ENCODE assay signal across 1 cellular context in genomic region chr18:6652098-6652497, GRCh38.
TF ChIP-seq lines count a peak whose summit lies in the region.

No MANE protein-coding gene starts in this region.

TF ChIP-seq in WTC11, 78 proteins besides CTCF, POLR2A, EP300 and RAD21 (continued from another document):
- no peak for TF ChIP-seq HMGXB4 (CRISPR knock-in tag; IDR thresholded peaks at IDR 0.05)
- TF ChIP-seq GRHL2 (CRISPR knock-in tag; IDR thresholded peaks at IDR 0.05; ENCODE audit: insufficient replicate concordance, severe bottlenecking) = no peak
- no peak for TF ChIP-seq ZBTB43 (CRISPR knock-in tag; IDR thresholded peaks at IDR 0.05)
- TF ChIP-seq TP53 (CRISPR knock-in tag; IDR thresholded peaks at IDR 0.05) = no peak
- TF ChIP-seq ZNF263 (CRISPR knock-in tag; IDR thresholded peaks at IDR 0.05; ENCODE audit: low read depth) = no peak
- no peak for TF ChIP-seq ZNF138 (CRISPR knock-in tag; conservative IDR thresholded peaks at IDR 0.05)
- TF ChIP-seq CREB1 (CRISPR knock-in tag; IDR thresholded peaks at IDR 0.05) = no peak
- TF ChIP-seq ATF2 (CRISPR knock-in tag; IDR thresholded peaks at IDR 0.05; ENCODE audit: borderline replicate concordance, low read depth) = no peak
- no peak for TF ChIP-seq RORB (CRISPR knock-in tag; IDR thresholded peaks at IDR 0.05)
